Comparison of ENCODE assay signal across 14 cellular contexts in the genomic region with DNA sequence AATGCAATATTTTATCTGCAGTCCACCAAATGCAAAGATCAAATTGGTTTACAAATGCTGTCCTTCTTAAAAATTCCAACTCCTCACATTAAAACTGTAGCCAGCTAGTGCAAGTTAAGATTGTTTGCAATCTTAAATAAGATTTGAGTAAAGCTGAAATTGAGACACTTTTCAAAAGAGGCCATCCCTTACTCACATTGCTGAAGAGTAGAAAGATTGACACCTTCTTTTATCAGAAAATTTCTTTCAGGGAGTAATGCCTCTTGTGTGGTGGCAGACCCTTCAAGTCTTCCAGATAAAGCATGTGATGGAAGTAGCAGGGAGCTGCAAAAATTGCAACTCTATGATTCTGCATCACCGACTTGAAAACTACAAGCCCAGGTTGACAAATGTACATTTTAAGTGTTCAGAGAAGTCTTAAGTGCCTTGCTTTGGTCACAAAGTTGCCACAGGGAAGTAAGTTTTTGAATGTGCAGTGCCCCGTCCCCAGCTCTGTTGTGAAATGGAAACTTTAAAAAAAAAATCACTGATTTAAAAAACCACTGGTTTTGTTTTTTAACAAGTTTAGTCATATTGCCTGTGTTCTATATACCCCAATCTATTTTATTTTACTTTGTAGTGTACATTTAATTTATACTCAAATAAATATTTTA. TPM values are rescaled to one million over a fixed set of nuclear protein-coding genes. Genes with fewer than 3 reads are reported as not detected.
A peak's percentile ranks its signal among the peaks of the same experiment; 100 is the strongest.
DNase-seq lines count a peak whose midpoint lies in the region; ATAC-seq and TF ChIP-seq lines count a peak whose summit lies in the region.
"Had no signal": no experiment of that assay in that cellular context is flagged by ENCODE, and none has a peak within 500 bp of the region (broad histone marks: within the 10 kb centered on the region; RNA-seq: fewer than 3 reads in every experiment).

No MANE protein-coding gene starts in this region.

- peaks cover 0 to 21% of the 10 kb centered on the region in 2 donors for H3K4me1 ChIP-seq in left lung
- H3K4me1 ChIP-seq: parathyroid adenoma, tibial artery had no signal

- no peaks in the 10 kb centered on the region for H3K27me3 ChIP-seq in left lung
- H3K27me3 ChIP-seq: tibial artery had no signal

- H3K4me3 ChIP-seq in left lung = no peak overlapping the region
- H3K4me3 ChIP-seq: tibial artery had no signal

- no peak for TF ChIP-seq CTCF in left lung (IDR thresholded peaks at IDR 0.05)

- intact Hi-C loops in left lung (cut with DNase I) = no loop called here

- TF ChIP-seq POLR2A in GM18505 (IDR thresholded peaks at IDR 0.05; ENCODE audit: borderline replicate concordance, extremely low read depth, insufficient read depth, insufficient read length) = no peak

- no peaks in the 10 kb centered on the region for H3K36me3 ChIP-seq in left lung
- H3K36me3 ChIP-seq: tibial artery, WERI-Rb-1 had no signal

- H3K27ac ChIP-seq in left lung = no peak overlapping the region
- H3K27ac ChIP-seq: KMS-11, parathyroid adenoma, tibial artery, WERI-Rb-1 had no signal

- DNase-seq in KG1 (lab: John Stamatoyannopoulos, UW) (peak; percentile 27), left lung (no peak), GDM1 (lab: John Stamatoyannopoulos, UW) (no peak), NCI-H1417 (lab: John Stamatoyannopoulos, UW) (no peak)
- DNase-seq: COR-L47, tibial artery, WERI-Rb-1 had no signal

- H3K9me3 ChIP-seq in left lung = no peaks in the 10 kb centered on the region
- H3K9me3 ChIP-seq: tibial artery had no signal

- peak; percentile 50 for ATAC-seq in GM18505 (IDR thresholded peaks at IDR 0.05; ENCODE audit: unreplicated experiment)
- ATAC-seq in GM21526 (IDR thresholded peaks at IDR 0.05; ENCODE audit: low FRiP score, unreplicated experiment) = peak; percentile 23
- ATAC-seq in left lung = peak; percentile 30
- no peak for ATAC-seq in HG02973 (IDR thresholded peaks at IDR 0.05; ENCODE audit: unreplicated experiment)
- no peak for ATAC-seq in HG03135 (IDR thresholded peaks at IDR 0.05; ENCODE audit: unreplicated experiment)

RNA-seq across cellular contexts. Expression of gene CD86, which starts 12.6 kb away (rescaled TPM):
- total RNA-seq in left lung = 10 to 100 TPM; 13.4 to 17.6 TPM
- total RNA-seq: fibroblast of villous mesenchyme had no signal

RNA-seq across cellular contexts. Expression of gene ILDR1, which starts 45.7 kb away (rescaled TPM):
- 1 to 10 TPM; 5.3 to 9.8 TPM for total RNA-seq in left lung
- total RNA-seq: fibroblast of villous mesenchyme had no signal

Comparison
In these comparisons a context has a peak if more than half of its experiments do, and no peak if none do; other contexts are left out.
1. ATAC-seq: peak in GM18505 (single experiment), GM21526 (single experiment) and left lung (single experiment); none in HG02973 (single experiment) and HG03135 (single experiment).